ENCODE assay signal across 20 cellular contexts in the genomic region with DNA sequence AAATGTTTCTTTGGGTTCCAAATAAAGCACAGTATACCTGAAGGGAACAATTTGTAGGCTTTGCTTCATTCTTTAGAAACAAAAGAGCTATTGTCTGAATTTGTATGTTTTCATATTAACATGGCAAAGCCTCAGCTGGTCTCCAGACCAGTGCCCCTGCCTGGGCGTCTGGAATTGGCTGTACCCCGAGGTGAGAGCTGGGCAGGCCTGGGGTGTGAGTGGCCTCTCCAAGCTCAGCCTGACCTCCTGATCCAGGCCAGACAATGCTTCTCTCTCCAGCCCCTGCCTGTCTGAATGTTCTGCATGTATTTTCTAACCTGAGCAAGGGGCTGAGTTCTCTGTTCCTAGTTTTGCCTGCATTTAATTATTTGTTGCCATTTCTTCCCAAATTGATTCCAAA.
"Had no signal": no experiment of that assay in that cellular context is flagged by ENCODE, and none has a peak within 500 bp of the region (broad histone marks: within the 10 kb centered on the region; RNA-seq: fewer than 3 reads in every experiment).

No MANE protein-coding gene starts in this region.

- ATAC-seq: activated CD8-positive, alpha-beta T cell treated with anti-CD3 and anti-CD28 coated beads for 36 hours; left colon; right cardiac atrium had no signal

- H3K27me3 Mint-ChIP-seq: progenitor cell of endocrine pancreas had no signal

- H3K9me3 ChIP-seq: SJSA1 had no signal

- H3K36me3 ChIP-seq: SJSA1 had no signal

- H3K4me1 ChIP-seq: SJSA1 had no signal

- H3K4me3 ChIP-seq: lung, SJSA1 had no signal

- H3K9me3 Mint-ChIP-seq: activated T-helper 2 cell treated with anti-CD3 and anti-CD28 coated beads, Interferon-gamma antibody, Interleukin-2, Interleukin-4, amounts not matched to agents 10 μg/mL and 5 μg/mL and 100 μg/mL, durations not matched to agents 14 hours and 24 hours and 36 hours had no signal

- H3K4me3 Mint-ChIP-seq: activated CD8-positive, alpha-beta T cell treated with anti-CD3 and anti-CD28 coated beads for 36 hours; activated naive CD4-positive, alpha-beta T cell treated with anti-CD3 and anti-CD28 coated beads for 36 hours; mesothelial cell of epicardium; nephron progenitor cell had no signal

- H3K27ac Mint-ChIP-seq: activated CD8-positive, alpha-beta T cell treated with anti-CD3 and anti-CD28 coated beads for 36 hours; activated naive CD4-positive, alpha-beta T cell treated with anti-CD3 and anti-CD28 coated beads for 36 hours; activated T-helper 2 cell treated with anti-CD3 and anti-CD28 coated beads, Interferon-gamma antibody, Interleukin-2, Interleukin-4, amounts not matched to agents 10 μg/mL and 5 μg/mL and 100 μg/mL, durations not matched to agents 14 hours and 24 hours and 36 hours; mesothelial cell of epicardium; nephron progenitor cell had no signal

- DNase-seq: activated CD4-positive, alpha-beta T cell treated with anti-CD3 and anti-CD28 coated beads for 48 hours; activated CD8-positive, alpha-beta T cell treated with anti-CD3 and anti-CD28 coated beads for 36 hours; activated naive CD4-positive, alpha-beta T cell treated with anti-CD3 and anti-CD28 coated beads for 36 hours; activated T-cell treated with anti-CD3 and anti-CD28 coated beads, Interleukin-2, amount 50 U/mL, for 1 hour; aorta; dermis blood vessel endothelial cell; effector memory CD4-positive, alpha-beta T cell; nephron progenitor cell; occipital lobe; small intestine; stimulated activated CD4-positive, alpha-beta T cell treated with anti-CD3 and anti-CD28 coated beads, Interleukin-4, amount 100 ng/mL, for 1 hour; SW 1271; T-helper 2 cell had no signal

- H3K27ac ChIP-seq: SJSA1 had no signal
